ENCODE assay signal across 20 cellular contexts in the genomic region with DNA sequence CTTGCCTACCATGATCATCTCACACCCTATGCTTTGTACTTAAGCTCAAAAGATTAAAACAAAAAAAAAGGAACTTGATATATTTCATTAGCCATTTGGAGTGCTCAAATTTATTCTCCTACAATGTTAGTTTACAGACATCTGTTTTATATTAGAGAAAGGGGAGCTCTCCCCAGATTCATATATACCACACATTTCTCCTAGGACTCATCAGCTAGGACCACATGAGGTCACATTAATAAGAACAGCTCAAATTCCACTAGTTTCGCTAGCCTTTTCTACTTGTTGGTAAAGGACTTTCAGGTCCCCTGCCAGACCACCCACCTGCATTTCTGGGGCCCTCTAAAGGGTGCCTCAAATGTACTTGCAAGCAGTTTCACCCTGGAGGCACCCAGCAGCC.
"Had no signal": no experiment of that assay in that cellular context is flagged by ENCODE, and none has a peak within 500 bp of the region (broad histone marks: within the 10 kb centered on the region; RNA-seq: fewer than 3 reads in every experiment).

No MANE protein-coding gene starts in this region.

- H3K27me3 ChIP-seq: esophagus squamous epithelium, gastroesophageal sphincter, heart left ventricle, left lung had no signal

- H3K36me3 ChIP-seq: esophagus squamous epithelium, gastroesophageal sphincter, heart left ventricle, left lung had no signal

- H3K27ac Mint-ChIP-seq: activated CD4-positive, alpha-beta memory T cell treated with anti-CD3 and anti-CD28 coated beads, Interleukin-2, amount 10 ng/mL, durations not matched to agents 7 days and 5 days; activated CD8-positive, alpha-beta memory T cell treated with anti-CD3 and anti-CD28 coated beads, Interleukin-2, amount 10 ng/mL, durations not matched to agents 7 days and 5 days; activated naive CD8-positive, alpha-beta T cell treated with anti-CD3 and anti-CD28 coated beads, Interleukin-2, amount 10 ng/mL, durations not matched to agents 7 days and 5 days; activated T-helper 17 cell treated with anti-CD3 and anti-CD28 coated beads, Interleukin-2, amount 50 U/mL, for 72 hours; effector memory CD8-positive, alpha-beta T cell; stimulated activated naive CD8-positive, alpha-beta T cell treated with anti-CD3 and anti-CD28 coated beads, Interleukin-15, Interleukin-2, amounts not matched to agents 100 ng/mL and 50 ng/mL, for 24 hours; type B pancreatic cell; WTC11 had no signal

- H3K9me3 Mint-ChIP-seq: activated CD4-positive, alpha-beta memory T cell treated with anti-CD3 and anti-CD28 coated beads, Interleukin-2, amount 10 ng/mL, durations not matched to agents 7 days and 5 days; activated naive CD8-positive, alpha-beta T cell treated with anti-CD3 and anti-CD28 coated beads, Interleukin-2, amount 10 ng/mL, durations not matched to agents 7 days and 5 days; activated T-helper 17 cell treated with anti-CD3 and anti-CD28 coated beads, Interleukin-2, amount 50 U/mL, for 72 hours; effector memory CD8-positive, alpha-beta T cell; stimulated activated naive CD8-positive, alpha-beta T cell treated with anti-CD3 and anti-CD28 coated beads, Interleukin-15, Interleukin-2, amounts not matched to agents 100 ng/mL and 50 ng/mL, for 24 hours had no signal

- H3K9me3 ChIP-seq: esophagus squamous epithelium, gastroesophageal sphincter, left lung, psoas muscle had no signal

- H3K4me1 Mint-ChIP-seq: activated CD4-positive, alpha-beta memory T cell treated with anti-CD3 and anti-CD28 coated beads, Interleukin-2, amount 10 ng/mL, durations not matched to agents 7 days and 5 days; activated CD8-positive, alpha-beta memory T cell treated with anti-CD3 and anti-CD28 coated beads, Interleukin-2, amount 10 ng/mL, durations not matched to agents 7 days and 5 days; activated naive CD8-positive, alpha-beta T cell treated with anti-CD3 and anti-CD28 coated beads, Interleukin-2, amount 10 ng/mL, durations not matched to agents 7 days and 5 days; activated T-helper 17 cell treated with anti-CD3 and anti-CD28 coated beads, Interleukin-2, amount 50 U/mL, for 72 hours had no signal

- H3K4me3 ChIP-seq: esophagus squamous epithelium, gastroesophageal sphincter, heart left ventricle, left lung, psoas muscle had no signal

- ATAC-seq: activated CD8-positive, alpha-beta memory T cell treated with anti-CD3 and anti-CD28 coated beads, Interleukin-2, amount 10 ng/mL, durations not matched to agents 7 days and 5 days; activated T-helper 17 cell treated with anti-CD3 and anti-CD28 coated beads, Interleukin-2, amount 50 U/mL, for 72 hours; effector memory CD8-positive, alpha-beta T cell; gastroesophageal sphincter; heart left ventricle; left lung; psoas muscle; right cardiac atrium; WTC11 had no signal

- H3K27me3 Mint-ChIP-seq: activated CD4-positive, alpha-beta memory T cell treated with anti-CD3 and anti-CD28 coated beads, Interleukin-2, amount 10 ng/mL, durations not matched to agents 7 days and 5 days; activated CD8-positive, alpha-beta memory T cell treated with anti-CD3 and anti-CD28 coated beads, Interleukin-2, amount 10 ng/mL, durations not matched to agents 7 days and 5 days; activated naive CD8-positive, alpha-beta T cell treated with anti-CD3 and anti-CD28 coated beads, Interleukin-2, amount 10 ng/mL, durations not matched to agents 7 days and 5 days; effector memory CD8-positive, alpha-beta T cell had no signal

- DNase-seq: activated CD4-positive, alpha-beta memory T cell treated with anti-CD3 and anti-CD28 coated beads, Interleukin-2, amount 10 ng/mL, durations not matched to agents 7 days and 5 days; activated CD4-positive, alpha-beta T cell treated with anti-CD3 and anti-CD28 coated beads for 4 hours; activated CD8-positive, alpha-beta memory T cell treated with anti-CD3 and anti-CD28 coated beads, Interleukin-2, amount 10 ng/mL, durations not matched to agents 7 days and 5 days; activated naive CD4-positive, alpha-beta T cell; activated naive CD8-positive, alpha-beta T cell treated with anti-CD3 and anti-CD28 coated beads, Interleukin-2, amount 10 ng/mL, durations not matched to agents 7 days and 5 days; anterior cingulate cortex; effector memory CD8-positive, alpha-beta T cell; esophagus squamous epithelium; heart left ventricle; left lung; psoas muscle; SW 1271; T-helper 2 cell had no signal

- H3K36me3 Mint-ChIP-seq: activated CD8-positive, alpha-beta memory T cell treated with anti-CD3 and anti-CD28 coated beads, Interleukin-2, amount 10 ng/mL, durations not matched to agents 7 days and 5 days; activated naive CD8-positive, alpha-beta T cell treated with anti-CD3 and anti-CD28 coated beads, Interleukin-2, amount 10 ng/mL, durations not matched to agents 7 days and 5 days; type B pancreatic cell had no signal

- H3K4me1 ChIP-seq: left lung, psoas muscle had no signal

- H3K27ac ChIP-seq: esophagus squamous epithelium, gastroesophageal sphincter, heart left ventricle, left lung, psoas muscle had no signal

- H3K4me3 Mint-ChIP-seq: activated CD4-positive, alpha-beta memory T cell treated with anti-CD3 and anti-CD28 coated beads, Interleukin-2, amount 10 ng/mL, durations not matched to agents 7 days and 5 days; activated CD8-positive, alpha-beta memory T cell treated with anti-CD3 and anti-CD28 coated beads, Interleukin-2, amount 10 ng/mL, durations not matched to agents 7 days and 5 days; activated naive CD8-positive, alpha-beta T cell treated with anti-CD3 and anti-CD28 coated beads, Interleukin-2, amount 10 ng/mL, durations not matched to agents 7 days and 5 days; activated T-helper 17 cell treated with anti-CD3 and anti-CD28 coated beads, Interleukin-2, amount 50 U/mL, for 72 hours; effector memory CD8-positive, alpha-beta T cell; neural crest cell; stimulated activated naive CD8-positive, alpha-beta T cell treated with anti-CD3 and anti-CD28 coated beads, Interleukin-15, Interleukin-2, amounts not matched to agents 100 ng/mL and 50 ng/mL, for 24 hours; type B pancreatic cell; WTC11 had no signal
